ENCODE assay signal across 8 cellular contexts in genomic region chr1:206930210-206930798, GRCh38. TPM values are rescaled to one million over a fixed set of nuclear protein-coding genes. Genes with fewer than 3 reads are reported as not detected.
DNase-seq lines count a peak whose midpoint lies in the region; ATAC-seq lines count a peak whose summit lies in the region.

No MANE protein-coding gene starts in this region.

- H3K9me3 Mint-ChIP-seq in naive B cell = no peaks in the 10 kb centered on the region

- peaks cover 58 to 67% (median 59%) of the 10 kb centered on the region in 3 donors for H3K4me1 Mint-ChIP-seq in naive B cell

- peak; percentile 70 for ATAC-seq in GM18861 (IDR thresholded peaks at IDR 0.05; ENCODE audit: unreplicated experiment)
- ATAC-seq in GM21717 (IDR thresholded peaks at IDR 0.05; ENCODE audit: unreplicated experiment) = peak; percentile 79
- peak; percentile 75 to 79 for ATAC-seq in naive B cell (ENCODE audit: low read depth in 2 of 2)

- H3K27ac Mint-ChIP-seq in naive B cell = peak overlapping the region; percentile 97 to 100 (median 99)

- peak overlapping the region; percentile 61 to 93 (median 82) for H3K4me3 Mint-ChIP-seq in naive B cell

- no peaks in the 10 kb centered on the region for H3K27me3 Mint-ChIP-seq in naive B cell

- H3K36me3 Mint-ChIP-seq in naive B cell = no peaks in the 10 kb centered on the region

- peak; percentile 46 for DNase-seq in NAMALWA (ENCODE audit: low spot score)
- DNase-seq in naive B cell = peak; percentile 79
- no peak for DNase-seq in HuH-7.5 (ENCODE audit: low spot score)
- no peak for DNase-seq in kidney glomerular epithelial cell (lab: John Stamatoyannopoulos, UW)
- no peak for DNase-seq in DMS53 (lab: John Stamatoyannopoulos, UW)
- no peak for DNase-seq in LoVo (ENCODE audit: low spot score)

RNA-seq across cellular contexts. Expression of gene FCMR, which starts 8.6 kb away (rescaled TPM):
- polyA plus RNA-seq in naive B cell (ENCODE audit: low read depth in 6 of 6) = 1,000 to 10,000 TPM; 1,550 to 2,548 (median 1,723) TPM

RNA-seq across cellular contexts. Expression of gene PIGR, which starts 16.0 kb away (rescaled TPM):
- polyA plus RNA-seq in naive B cell (ENCODE audit: low read depth in 6 of 6) = under 1 TPM; 0.05 to 0.84 (median 0.64) TPM

RNA-seq across cellular contexts. Expression of gene IL24, which starts 33.1 kb away (rescaled TPM):
- polyA plus RNA-seq in naive B cell (ENCODE audit: low read depth in 6 of 6) = 10 to 100 TPM; 44.1 to 94.5 (median 57.5) TPM

RNA-seq across cellular contexts. Expression of gene FCAMR, which starts 40.0 kb away (rescaled TPM):
- not detected for polyA plus RNA-seq in naive B cell (ENCODE audit: low read depth in 6 of 6)

Comparison
In these comparisons a context has a peak if more than half of its experiments do, and no peak if none do; other contexts are left out.
1. DNase-seq: peak in NAMALWA (single experiment) and naive B cell (single experiment); none in HuH-7.5 (single experiment), kidney glomerular epithelial cell (single experiment), DMS53 (single experiment) and LoVo (single experiment).
2. Peak in every context shown above with its lines, with median percentiles within 50 percentile points of each other: ATAC-seq.